ENCODE assay signal across 9 cellular contexts in the genomic region with DNA sequence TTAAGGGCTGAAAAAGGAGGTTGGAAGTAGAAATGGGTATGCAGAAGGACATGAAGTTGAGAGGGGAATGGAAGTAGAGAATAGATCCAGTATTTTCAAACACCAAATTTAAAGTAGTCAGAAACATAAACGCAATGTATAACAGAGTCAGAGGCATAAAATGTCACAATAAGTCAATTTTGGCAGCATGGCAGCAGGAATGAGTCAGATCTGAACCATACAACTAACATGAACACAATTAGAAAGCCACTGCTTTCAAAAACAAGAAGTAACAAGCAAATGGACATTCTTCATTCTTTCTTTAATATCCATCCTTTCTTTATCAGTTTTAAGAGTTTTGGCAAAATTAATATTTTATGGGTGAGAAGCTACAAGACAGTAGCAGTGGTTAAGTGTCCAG. TPM values are rescaled to one million over a fixed set of nuclear protein-coding genes. Genes with fewer than 3 reads are reported as not detected.
DNase-seq lines count a peak whose midpoint lies in the region; ATAC-seq, FAIRE-seq and TF ChIP-seq lines count a peak whose summit lies in the region.
"Had no signal": no experiment of that assay in that cellular context is flagged by ENCODE, and none has a peak within 500 bp of the region (broad histone marks: within the 10 kb centered on the region; RNA-seq: fewer than 3 reads in every experiment).

No MANE protein-coding gene starts in this region.

- H3K4me1 Mint-ChIP-seq in endothelial cell (ENCODE audit: unreplicated experiment) = peaks cover 34% of the 10 kb centered on the region
- peaks cover 36% of the 10 kb centered on the region for H3K4me1 Mint-ChIP-seq in type B pancreatic cell (ENCODE audit: unreplicated experiment)

- TF ChIP-seq POLR2A in HepG2 (IDR thresholded peaks at IDR 0.05; ENCODE audit: insufficient read depth in 1 of 2, low read depth in 2 of 2, low read length in 2 of 2) (no peak), right lobe of liver (IDR thresholded peaks at IDR 0.05) (no peak)

- H3K4me2 ChIP-seq in HepG2 (ENCODE audit: low read depth, low read length) = peak overlapping the region; percentile 90

- no TSS peak for BruUV-seq in HepG2 (replicated peaks; lab: Mats Ljungman, UMichigan)

- in situ Hi-C loops in HepG2 (cut with HindIII; ENCODE audit: extremely low pct_ligation_motif_present, low pct_unique_long_range_greater_than_20kb) = no loop called here

- H3K27ac Mint-ChIP-seq in endothelial cell (ENCODE audit: unreplicated experiment) (no peak overlapping the region), type B pancreatic cell (peak overlapping the region; percentile 14)

- peaks cover 25% of the 10 kb centered on the region for H4K20me1 ChIP-seq in HepG2 (ENCODE audit: insufficient read depth, low read length)

- POLR2A ChIA-PET in HepG2 (lab: Yijun Ruan, JAX) = no interaction called here

- H3K36me3 ChIP-seq in HepG2 (replicated peaks in 1 of 2; ENCODE audit: control insufficient read depth in 1 of 2, insufficient read depth in 2 of 2, low read length in 2 of 2) (peaks cover 1 to 16% of the 10 kb centered on the region in 2 experiments; a peak in 4 of 5 replicates), right lobe of liver (peaks cover 0 to 4% (median 0%) of the 10 kb centered on the region in 4 donors)

- CTCF ChIA-PET in HepG2 (lab: Yijun Ruan, JAX; ENCODE audit: low intra/inter-chr PET ratio, low total read pairs) = no interaction called here

- H3K4me3 ChIP-seq in HepG2 (replicated peaks in 1 of 3; ENCODE audit: insufficient read depth in 1 of 3, low read depth in 2 of 3, low read length in 3 of 3) (peak overlapping the region; percentile 14 to 83 (median 82); a peak in 4 of 6 replicates), right lobe of liver (no peak overlapping the region)

- H3K27me3 ChIP-seq in HepG2 (ENCODE audit: control insufficient read depth in 1 of 2, insufficient read depth in 2 of 2, low read length in 2 of 2) (no peaks in the 10 kb centered on the region; a peak in 1 of 5 replicates), right lobe of liver (no peaks in the 10 kb centered on the region)

- WGBS in HepG2 (ENCODE audit: low lambda C conversion rate) = 83% methylated on average over 1 of the region's 1 CpG
- WGBS in right lobe of liver (ENCODE audit: insufficient coverage, low coverage, low lambda C conversion rate, missing lambda C conversion rate) = 75% methylated on average over 1 of the region's 1 CpG

- H3K27ac ChIP-seq in HepG2 (ENCODE audit: extremely low read length, insufficient read depth, low read length) (no peak overlapping the region), right lobe of liver (no peak overlapping the region)

- H3K9ac ChIP-seq in HepG2 (ENCODE audit: insufficient read depth, low read depth, low read length) = peak overlapping the region; percentile 85; the same call in 1 of the 2 replicates

- intact Hi-C loops in HepG2 (cut with micrococcal nuclease; ENCODE audit: unreplicated experiment) = no loop called here
- intact Hi-C loops in right lobe of liver (cut with DNase I) = no loop called here

- H3K36me3 Mint-ChIP-seq in endothelial cell (ENCODE audit: low read depth, unreplicated experiment) (peaks cover 13% of the 10 kb centered on the region), type B pancreatic cell (peaks cover 27% of the 10 kb centered on the region)

- H3K27me3 Mint-ChIP-seq in endothelial cell (ENCODE audit: unreplicated experiment) (peaks cover 10% of the 10 kb centered on the region), type B pancreatic cell (no peaks in the 10 kb centered on the region)

- TF ChIP-seq CTCF in HepG2 (CRISPR knock-in tag; IDR thresholded peaks at IDR 0.05) (no peak), right lobe of liver (IDR thresholded peaks at IDR 0.05) (no peak), endothelial cell (IDR thresholded peaks at IDR 0.05; ENCODE audit: unreplicated experiment) (no peak), type B pancreatic cell (conservative IDR thresholded peaks at IDR 0.05) (no peak)

- no peak for FAIRE-seq in HepG2 (lab: Jason Lieb, UNC)
- no peak for FAIRE-seq in frontal cortex (lab: Jason Lieb, UNC)

- H3K4me1 ChIP-seq in HepG2 (ENCODE audit: insufficient read depth, low read length) = peaks cover 32% of the 10 kb centered on the region
- H3K4me1 ChIP-seq in right lobe of liver = peaks cover 0 to 24% (median 0%) of the 10 kb centered on the region in 4 donors

- H3K9me3 ChIP-seq in HepG2 (ENCODE audit: low read length) (no peaks in the 10 kb centered on the region), right lobe of liver (no peaks in the 10 kb centered on the region)

- H3K79me2 ChIP-seq in HepG2 (ENCODE audit: insufficient read depth, low read length) = peaks cover 74% of the 10 kb centered on the region

- H2AFZ ChIP-seq in HepG2 (ENCODE audit: low read length) = no peak overlapping the region

- DNase-seq in HepG2 (ENCODE audit: low spot score) (no peak), right lobe of liver (no peak), RKO (ENCODE audit: low spot score) (peak; percentile 81), endothelial cell (ENCODE audit: low spot score) (no peak), type B pancreatic cell (ENCODE audit: extremely low spot score, unreplicated experiment) (no peak), SK-N-DZ (ENCODE audit: low spot score) (no peak), NCI-H748 treated with DMSO at 0.1 percent for 48 hours (lab: John Stamatoyannopoulos, UW) (no peak), frontal cortex (ENCODE audit: low spot score in 2 of 2) (no peak)
- DNase-seq: DMS53 had no signal

- TF ChIP-seq RAD21 in HepG2 (CRISPR knock-in tag; IDR thresholded peaks at IDR 0.05) = no peak

- peak overlapping the region; percentile 2 for H3K4me3 Mint-ChIP-seq in endothelial cell (ENCODE audit: unreplicated experiment)
- H3K4me3 Mint-ChIP-seq in type B pancreatic cell = peak overlapping the region; percentile 97

- H3K9me3 Mint-ChIP-seq in endothelial cell (ENCODE audit: unreplicated experiment) (no peaks in the 10 kb centered on the region), type B pancreatic cell (no peaks in the 10 kb centered on the region)

- ATAC-seq in HepG2 = no peak
- ATAC-seq in right lobe of liver = no peak

- TF ChIP-seq EP300 in HepG2 (IDR thresholded peaks at IDR 0.05; ENCODE audit: low read depth in 2 of 2, low read length in 2 of 2) (no peak), HepG2 (CRISPR knock-in tag; IDR thresholded peaks at IDR 0.05; ENCODE audit: borderline replicate concordance) (no peak)

TF ChIP-seq in HepG2, 621 proteins besides CTCF, POLR2A, EP300 and RAD21:
- TF ChIP-seq ZNF589 (CRISPR knock-in tag; conservative IDR thresholded peaks at IDR 0.05) = no peak
- 0 out of 2 replicates have a peak, but pooled peaks have one; percentile 4 for TF ChIP-seq SAP130 (CRISPR knock-in tag; IDR thresholded peaks at IDR 0.05; ENCODE audit: low read depth)

RNA-seq across cellular contexts. Expression of a gene that starts 2.5 kb away (rescaled TPM):
- total RNA-seq in HepG2 (2016; rRNA removed; fragmentation: Illumina TruSeq; extraction: Trizol) (73.5 and 120 TPM in 2 replicates), right lobe of liver (10 to 100 TPM; 14.4 to 32.3 (median 17.8) TPM), endothelial cell (ENCODE audit: unreplicated experiment) (29.2 TPM), type B pancreatic cell (ENCODE audit: low replicate concordance) (51.5 and 63.7 TPM in 2 replicates), frontal cortex (46.9 TPM)
- total RNA-seq in HepG2 (2016; cell fraction: cytosol; rRNA removed; fragmentation: Illumina TruSeq; extraction: Trizol; ENCODE audit: low read depth) = 8.6 and 12.4 TPM in 2 replicates
- 77.7 and 131 TPM in 2 replicates for total RNA-seq in HepG2 (2016; cell fraction: insoluble cytoplasmic fraction; rRNA removed; fragmentation: Illumina TruSeq; extraction: Trizol)
- total RNA-seq in HepG2 (2016; cell fraction: membrane; rRNA removed; fragmentation: Illumina TruSeq; extraction: Trizol) = 21.5 and 21.9 TPM in 2 replicates
- 61.7 and 64.3 TPM in 2 replicates for total RNA-seq in HepG2 (2016; cell fraction: nucleus; rRNA removed; fragmentation: Illumina TruSeq; extraction: Trizol)
- polyA plus RNA-seq in HepG2 (2011; rRNA removed) = 16.8 and 19.1 TPM in 2 replicates
- polyA plus RNA-seq in HepG2 (2011; cell fraction: cytosol; rRNA removed) = 14.7 and 23.5 TPM in 2 replicates
- 14.9 and 17.8 TPM in 2 replicates for polyA plus RNA-seq in HepG2 (2011; cell fraction: nucleus; rRNA removed)
- 21.4 and 44.2 TPM in 2 replicates for polyA plus RNA-seq in HepG2 (2012)
- 5.1 and 6.2 TPM in 2 replicates for polyA plus RNA-seq in HepG2 (2016; cell fraction: cytosol; fragmentation: Illumina TruSeq; extraction: Trizol; ENCODE audit: low read depth)
- 159 and 173 TPM in 2 replicates for polyA plus RNA-seq in HepG2 (2016; cell fraction: insoluble cytoplasmic fraction; fragmentation: Illumina TruSeq; extraction: Trizol; ENCODE audit: low read depth)
- polyA plus RNA-seq in HepG2 (2016; cell fraction: membrane; fragmentation: Illumina TruSeq; extraction: Trizol; ENCODE audit: low read depth) = 13.2 and 13.9 TPM in 2 replicates
- 94.3 and 97.6 TPM in 2 replicates for polyA plus RNA-seq in HepG2 (2016; cell fraction: nucleus; fragmentation: Illumina TruSeq; extraction: Trizol; ENCODE audit: insufficient read depth, low read depth)
- 46.2 and 154 TPM in 2 replicates for polyA minus RNA-seq in HepG2 (2011; rRNA and poly(A)+ RNA removed; ENCODE audit: low replicate concordance)
- polyA minus RNA-seq in HepG2 (2011; cell fraction: cytosol; rRNA and poly(A)+ RNA removed) = 10.7 and 16.1 TPM in 2 replicates
- 93.9 and 120 TPM in 2 replicates for polyA minus RNA-seq in HepG2 (2011; cell fraction: nucleus; rRNA and poly(A)+ RNA removed)
- 62.6 and 94.4 TPM in 2 replicates for polyA plus RNA-seq in SK-N-DZ (2014; cell fraction: cytosol; rRNA removed)
- 126 and 166 TPM in 2 replicates for polyA plus RNA-seq in SK-N-DZ (2014; cell fraction: nucleus; rRNA removed)

Comparison
In these comparisons a context has a peak if more than half of its experiments do, and no peak if none do; other contexts are left out.
1. H3K4me3 ChIP-seq: peak in HepG2 (3 of 3); none in right lobe of liver (0 of 3).